ENCODE assay signal across 8 cellular contexts in genomic region chr17:2214047-2214717, GRCh38.
DNase-seq lines count a peak whose midpoint lies in the region; ATAC-seq and TF ChIP-seq lines count a peak whose summit lies in the region.

No MANE protein-coding gene starts in this region.

- H3K4me2 ChIP-seq in PC-3 (ENCODE audit: low read length): no peak overlapping the region

- H4K20me1 ChIP-seq in PC-3 (ENCODE audit: low read length): no peaks in the 10 kb centered on the region

- H3K9me3 ChIP-seq in SJSA1 (replicated peaks) (no peaks in the 10 kb centered on the region), ectodermal cell (ENCODE audit: control insufficient read depth, low read length) (no peaks in the 10 kb centered on the region), transverse colon (no peaks in the 10 kb centered on the region), PC-3 (ENCODE audit: low read length) (no peaks in the 10 kb centered on the region)

- no peak for ATAC-seq in PC-3

- H3K9me2 ChIP-seq in PC-3 (replicated peaks; ENCODE audit: low read length): no peaks in the 10 kb centered on the region

- H3K36me3 ChIP-seq in SJSA1 (peaks cover 4% of the 10 kb centered on the region; the same call in 1 of the 2 replicates), ectodermal cell (ENCODE audit: control insufficient read depth, insufficient read depth, low read length) (no peaks in the 10 kb centered on the region), transverse colon (peaks cover 0 to 3% (median 0%) of the 10 kb centered on the region in 4 donors), PC-3 (ENCODE audit: low read depth, low read length) (no peaks in the 10 kb centered on the region)

- in situ Hi-C loops in transverse colon (cut with MboI; ENCODE audit: low pct_ligation_motif_present in 1 of 4, low pct_unique_long_range_greater_than_20kb in 1 of 4, low sequenced_read_pairs in 3 of 4): loop anchor here in 1 of 4 donors (5.0 kb wide), 1 partner anchor 37 kb away; no protein-coding TSS in a partner anchor

- POLR2A ChIA-PET in PC-3 (lab: Charles Lee; ENCODE audit: unreplicated experiment): no interaction called here

- H3F3A ChIP-seq in PC-3 (ENCODE audit: low read length, unreplicated experiment): peaks cover 3% of the 10 kb centered on the region

- intact Hi-C loops in transverse colon (cut with DNase I; ENCODE audit: low total_unique reads): loop anchor here (2.0 kb wide), 1 partner anchor 41 kb away; no protein-coding TSS in a partner anchor
- intact Hi-C loops in PC-3 (cut with micrococcal nuclease): no loop called here

- no peak for TF ChIP-seq EP300 in transverse colon (IDR thresholded peaks at IDR 0.05; ENCODE audit: low read depth)

- H3K27me3 ChIP-seq in SJSA1 (replicated peaks): no peaks in the 10 kb centered on the region
- H3K27me3 ChIP-seq in ectodermal cell (ENCODE audit: control insufficient read depth, insufficient read depth, low read length, poor library complexity, severe bottlenecking): no peaks in the 10 kb centered on the region
- H3K27me3 ChIP-seq in transverse colon: no peaks in the 10 kb centered on the region
- no peaks in the 10 kb centered on the region for H3K27me3 ChIP-seq in PC-3 (ENCODE audit: low read length)

- H3K9ac ChIP-seq in PC-3 (ENCODE audit: low read length): no peak overlapping the region

- no TSS peak for BruUV-seq in PC-3 (replicated peaks; lab: Mats Ljungman, UMichigan)

- TF ChIP-seq CTCF in transverse colon (IDR thresholded peaks at IDR 0.05): no peak
- TF ChIP-seq CTCF in PC-3 (conservative IDR thresholded peaks at IDR 0.05; ENCODE audit: low read depth, low read length): no peak

- DNase-seq in ELF-1 (ENCODE audit: low read depth, low spot score): peak; percentile 52
- peak; percentile 68 to 69 for DNase-seq in SJSA1 (ENCODE audit: low read depth in 1 of 2, low spot score in 2 of 2)
- peak; percentile 45 for DNase-seq in mucosa of gallbladder (ENCODE audit: low spot score)
- peak; percentile 29 for DNase-seq in transverse colon
- DNase-seq in AML-193 (lab: John Stamatoyannopoulos, UW): no peak
- DNase-seq in PC-3: no peak
- DNase-seq in NCI-H524 treated with DMSO at 0.1 percent for 48 hours (lab: John Stamatoyannopoulos, UW): no peak

- no peak overlapping the region; the same call in 1 of the 2 replicates for H3K4me3 ChIP-seq in SJSA1
- H3K4me3 ChIP-seq in ectodermal cell (ENCODE audit: insufficient read depth, low read depth, low read length): no peak overlapping the region
- no peak overlapping the region for H3K4me3 ChIP-seq in transverse colon
- H3K4me3 ChIP-seq in PC-3 (ENCODE audit: low read length): no peak overlapping the region

- no peaks in the 10 kb centered on the region for H3K79me2 ChIP-seq in PC-3 (ENCODE audit: low read length)

- peak; percentile 44 for TF ChIP-seq POLR2A in transverse colon (IDR thresholded peaks at IDR 0.05)

- CTCF ChIA-PET in PC-3 (lab: Charles Lee): no interaction called here

- 40 to 43% methylated on average over 13 to 14 of the region's 14 CpGs for whole genome bisulfite sequencing in ectodermal cell, 2 experiments
- WGBS in transverse colon (ENCODE audit: low coverage in 1 of 2), 2 donors: 58 to 69% methylated on average over 2 to 14 of the region's 14 CpGs

- no peak overlapping the region for H2AFZ ChIP-seq in PC-3 (ENCODE audit: low read length)

- H3K4me1 ChIP-seq in SJSA1 (replicated peaks): peaks cover 49% of the 10 kb centered on the region
- H3K4me1 ChIP-seq in ectodermal cell (ENCODE audit: control insufficient read depth, insufficient read depth, low read length): peaks cover 25% of the 10 kb centered on the region
- peaks cover 17 to 48% (median 30%) of the 10 kb centered on the region in 4 donors for H3K4me1 ChIP-seq in transverse colon
- peaks cover 22% of the 10 kb centered on the region for H3K4me1 ChIP-seq in PC-3 (ENCODE audit: insufficient read depth, low read length)

- H3K27ac ChIP-seq in SJSA1: peak overlapping the region; percentile 80
- H3K27ac ChIP-seq in ectodermal cell (ENCODE audit: insufficient read depth, low read depth, low read length, poor library complexity, severe bottlenecking): peak overlapping the region; percentile 47
- H3K27ac ChIP-seq in transverse colon: peak overlapping the region; percentile 88 to 91 (median 90)
- H3K27ac ChIP-seq in PC-3 (ENCODE audit: low read length): no peak overlapping the region

Comparison
In these comparisons a context has a peak if more than half of its experiments do, and no peak if none do; other contexts are left out.
1. DNase-seq: peak in ELF-1 (single experiment), SJSA1 (2 of 2), mucosa of gallbladder (single experiment) and transverse colon (single experiment); none in AML-193 (0 of 2), PC-3 (single experiment) and NCI-H524 treated with DMSO at 0.1 percent for 48 hours (single experiment).